Comparison of ENCODE assay signal across 8 cellular contexts in the genomic region with DNA sequence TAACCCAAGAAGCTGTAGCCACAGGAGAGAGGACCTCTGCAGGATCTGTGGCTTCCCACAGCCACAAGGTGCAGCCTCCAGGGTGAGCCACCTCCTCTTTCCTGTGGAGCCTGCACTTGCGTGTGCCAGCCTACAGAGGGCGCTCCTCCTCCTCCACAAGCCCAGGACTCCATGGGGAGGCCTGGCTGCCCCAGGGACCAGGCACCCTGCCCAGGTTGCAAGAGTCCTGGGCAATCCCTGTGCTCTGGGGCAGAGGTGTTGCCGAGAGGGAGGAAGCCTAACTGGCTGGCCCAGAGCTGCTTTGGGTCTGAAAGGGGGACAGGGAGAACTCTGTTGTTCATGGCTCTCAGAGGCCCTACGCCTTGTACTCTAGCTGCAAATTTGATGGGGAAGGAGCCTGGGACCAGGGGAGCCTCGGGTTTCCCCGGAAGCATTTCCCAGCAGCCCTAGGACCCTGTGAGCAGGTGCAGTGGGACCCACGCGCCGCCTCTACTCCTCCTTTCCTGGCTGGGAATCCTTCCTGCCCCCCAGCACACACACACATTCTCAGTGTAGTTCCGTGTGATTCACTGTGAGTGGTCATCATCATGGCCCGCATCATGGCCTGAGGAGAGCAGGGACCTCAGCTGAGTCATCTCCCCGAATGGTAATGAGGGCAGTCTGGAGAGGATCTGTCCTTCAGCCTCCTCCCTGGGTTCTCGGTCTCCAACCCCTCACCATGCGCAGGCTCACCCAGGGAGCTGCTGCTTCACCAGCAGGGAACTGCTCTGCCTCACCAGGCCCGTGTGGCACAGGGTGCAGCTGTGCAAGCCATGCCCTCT.
A peak's percentile ranks its signal among the peaks of the same experiment; 100 is the strongest.
DNase-seq lines count a peak whose midpoint lies in the region; ATAC-seq, FAIRE-seq and TF ChIP-seq lines count a peak whose summit lies in the region.

No MANE protein-coding gene starts in this region.

- peak; percentile 32; the same call in 1 of the 2 replicates for TF ChIP-seq POLR2A in H54 (IDR thresholded peaks at IDR 0.05; ENCODE audit: low read depth, low read length)

- H3K27ac ChIP-seq in RWPE1 = no peak overlapping the region

- FAIRE-seq in H54 (lab: Jason Lieb, UNC) = peak; percentile 23

- CTCF ChIA-PET in RWPE1 (lab: Yijun Ruan, JAX) = interaction anchor here (0.7 to 1.6 kb wide), 4 partner anchors 9 to 211 kb away, joined by 3 to 10 read pairs (median 3); no protein-coding TSS in a partner anchor

- ATAC-seq in HG03442 (IDR thresholded peaks at IDR 0.05; ENCODE audit: unreplicated experiment) = no peak

- intact Hi-C loops in head of caudate nucleus (cut with DNase I) = no loop called here

- H3K4me3 ChIP-seq in skeletal muscle cell (ENCODE audit: low read depth, low read length) = no peak overlapping the region

- DNase-seq in AML-193 (lab: John Stamatoyannopoulos, UW) = peak; percentile 57 to 67
- DNase-seq in H54 (ENCODE audit: insufficient read length, low spot score) = peak; percentile 88
- peak; percentile 64 for DNase-seq in RWPE1 (ENCODE audit: low spot score)
- peak; percentile 42 for DNase-seq in activated effector memory CD4-positive, alpha-beta T cell treated with Interleukin-2 at 50 U/mL for 16 hours
- DNase-seq in head of caudate nucleus = peak in 24 of 42 donors; percentile 6 to 54 (median 30)
- peak; percentile 62 for DNase-seq in skeletal muscle cell (ENCODE audit: low read depth)
- no peak for DNase-seq in NCI-H345 treated with DMSO at 0.1 percent for 48 hours (lab: John Stamatoyannopoulos, UW; ENCODE audit: unreplicated experiment)

- TF ChIP-seq CTCF in RWPE1 (conservative IDR thresholded peaks at IDR 0.05; ENCODE audit: low read depth) = peak; percentile 75

- POLR2A ChIA-PET in RWPE1 (lab: Yijun Ruan, JAX; ENCODE audit: low non-redundant PET) = interaction anchor here (0.7 kb wide), 1 partner anchor 559 kb away, joined by 3 read pairs; no protein-coding TSS in a partner anchor
